17 cellular contexts compared by ENCODE assay signal in genomic region chr13:100710176-100710575, GRCh38.
"Had no signal": no experiment of that assay in that cellular context is flagged by ENCODE, and none has a peak within 500 bp of the region (broad histone marks: within the 10 kb centered on the region; RNA-seq: fewer than 3 reads in every experiment).

No MANE protein-coding gene starts in this region.

- DNase-seq: activated CD4-positive, alpha-beta T cell treated with anti-CD3 and anti-CD28 coated beads for 4 hours; activated CD4-positive, alpha-beta T cell treated with anti-CD3 and anti-CD28 coated beads, Interleukin-2, amount 50 U/mL, for 48 hours; activated CD4-positive, CD25-positive, alpha-beta regulatory T cell; activated naive CD4-positive, alpha-beta T cell treated with anti-CD3 and anti-CD28 coated beads, Interleukin-2, amount 10 ng/mL, durations not matched to agents 7 days and 5 days; activated T-cell treated with anti-CD3 and anti-CD28 coated beads, Interleukin-2, amount 50 U/mL, for 48 hours; amygdala; body of pancreas; cortex of kidney; endodermal cell; heart right ventricle; left cardiac atrium; stimulated activated CD4-positive, alpha-beta T cell treated with anti-CD3 and anti-CD28 coated beads, Interleukin-12 subunit alpha, Interleukin-12 subunit beta, amount 100 ng/mL, for 4 hours; stimulated activated CD4-positive, alpha-beta T cell treated with anti-CD3 and anti-CD28 coated beads, Interleukin-4, amount 100 ng/mL, for 4 hours; stimulated activated naive CD8-positive, alpha-beta T cell treated with anti-CD3 and anti-CD28 coated beads, Interleukin-15, Interleukin-2, amounts not matched to agents 100 U/mL and 50 U/mL, for 24 hours; thyroid gland; upper lobe of right lung had no signal

- H3K27me3 ChIP-seq: body of pancreas, cardiac muscle cell, thyroid gland, upper lobe of right lung had no signal

- H3K9me3 ChIP-seq: body of pancreas, heart right ventricle, thyroid gland, upper lobe of right lung had no signal

- H3K27ac ChIP-seq: body of pancreas, cardiac muscle cell, heart right ventricle, thyroid gland, upper lobe of right lung had no signal

- H3K4me1 ChIP-seq: body of pancreas, heart right ventricle, thyroid gland, upper lobe of right lung had no signal

- H3K4me3 ChIP-seq: body of pancreas, cardiac muscle cell, heart right ventricle, thyroid gland, upper lobe of right lung had no signal

- H3K36me3 ChIP-seq: cardiac muscle cell, heart right ventricle, thyroid gland, upper lobe of right lung had no signal
